Comparison of ENCODE assay signal across 8 cellular contexts in genomic region chr12:132955933-132956725, GRCh38. TPM values are rescaled to one million over a fixed set of nuclear protein-coding genes. Genes with fewer than 3 reads are reported as not detected.
A peak's percentile ranks its signal among the peaks of the same experiment; 100 is the strongest.
DNase-seq lines count a peak whose midpoint lies in the region; ATAC-seq and TF ChIP-seq lines count a peak whose summit lies in the region.

ZNF605 (minus strand) TSS chr12:132956306; CDS start chr12:132945635, 10,671 bp downstream.

- H3K36me3 ChIP-seq in GM23248 (ENCODE audit: low read depth), result 0 out of 2 replicates have a peak, but pooled peaks cover 3% of the 10 kb centered on the region

- peak within 1 kb of the TSS; percentile 98 for H3K4me2 ChIP-seq in GM23248 (ENCODE audit: unreplicated experiment)

- H3K4me1 Mint-ChIP-seq in glutamatergic neuron (ENCODE audit: low read depth, unreplicated experiment), result peaks cover 8% of the 10 kb centered on the region

- peaks cover 11 to 51% of the 10 kb centered on the region in 2 donors for H3K36me3 Mint-ChIP-seq in activated naive CD4-positive, alpha-beta T cell treated with anti-CD3 and anti-CD28 coated beads, Interleukin-2, amount 50 U/mL, for 72 hours
- H3K36me3 Mint-ChIP-seq in glutamatergic neuron (ENCODE audit: unreplicated experiment), result peaks cover 32% of the 10 kb centered on the region

- no peaks in the 10 kb centered on the region for H4K20me1 ChIP-seq in GM23248 (ENCODE audit: insufficient read depth)

- H3K9me3 ChIP-seq in GM23248 (ENCODE audit: low read depth), result no peaks in the 10 kb centered on the region

- DNase-seq in ELF-1 (ENCODE audit: low read depth, low spot score) (peak; percentile 93), GM23248 (peak; percentile 95), Kasumi-1 (lab: John Stamatoyannopoulos, UW) (peak; percentile 84 to 86), SK-MEL-5 (ENCODE audit: low read depth, low spot score) (peak; percentile 90), glutamatergic neuron (peak; percentile 93), omental fat pad (ENCODE audit: low spot score) (peak; percentile 53)
- peak; percentile 82 to 84 for DNase-seq in activated naive CD4-positive, alpha-beta T cell treated with anti-CD3 and anti-CD28 coated beads, Interleukin-2, amount 50 U/mL, for 72 hours (ENCODE audit: low spot score in 2 of 2)

- H3K4me3 ChIP-seq in GM23248, result peak within 1 kb of the TSS; percentile 89

- WGBS in GM23248 (ENCODE audit: low coverage in 1 of 2, low lambda C conversion rate in 2 of 2, missing lambda C conversion rate in 2 of 2), 2 experiments, result 1% methylated on average over 35 to 55 of the region's 69 CpGs

- peaks cover 13% of the 10 kb centered on the region for H3F3A ChIP-seq in GM23248 (ENCODE audit: insufficient read depth)

- ATAC-seq in activated naive CD4-positive, alpha-beta T cell treated with anti-CD3 and anti-CD28 coated beads, Interleukin-2, amount 50 U/mL, for 72 hours, result peak; percentile 88 to 95
- ATAC-seq in omental fat pad (ENCODE audit: low FRiP score), result peak; percentile 90

- H3K9me2 ChIP-seq in GM23248 (ENCODE audit: insufficient read depth), result no peaks in the 10 kb centered on the region

- in situ Hi-C loops in GM23248 (cut with MboI), result no loop called here
- in situ Hi-C loops in SK-MEL-5 (cut with HindIII; ENCODE audit: low pct_unique_long_range_greater_than_20kb, low sequenced_read_pairs), result no loop called here

- peaks cover 0 to 20% of the 10 kb centered on the region in 2 donors for H3K9me3 Mint-ChIP-seq in activated naive CD4-positive, alpha-beta T cell treated with anti-CD3 and anti-CD28 coated beads, Interleukin-2, amount 50 U/mL, for 72 hours
- peaks cover 41% of the 10 kb centered on the region for H3K9me3 Mint-ChIP-seq in glutamatergic neuron (ENCODE audit: unreplicated experiment)

- H3K4me3 Mint-ChIP-seq in glutamatergic neuron (ENCODE audit: unreplicated experiment), result peak within 1 kb of the TSS; percentile 90

- H3K27me3 Mint-ChIP-seq in glutamatergic neuron (ENCODE audit: unreplicated experiment), result peaks cover 29% of the 10 kb centered on the region

- H2AFZ ChIP-seq in GM23248, result peak within 1 kb of the TSS; percentile 99

- peaks cover 71% of the 10 kb centered on the region for H3K79me2 ChIP-seq in GM23248 (ENCODE audit: insufficient read depth)

- H3K9ac ChIP-seq in GM23248, result peak within 1 kb of the TSS; percentile 96

- H3K27me3 ChIP-seq in GM23248 (replicated peaks; ENCODE audit: insufficient read depth), result no peaks in the 10 kb centered on the region

- H3K27ac ChIP-seq in GM23248 (peak within 1 kb of the TSS; percentile 91), temporal lobe (ENCODE audit: low read depth, low read length) (peak within 1 kb of the TSS; percentile 42)

- 0 out of 2 replicates have a peak, but pooled peaks cover 5% of the 10 kb centered on the region for H3K4me1 ChIP-seq in GM23248 (ENCODE audit: insufficient read depth)

- peak within 1 kb of the TSS; percentile 81 to 91 for H3K27ac Mint-ChIP-seq in activated naive CD4-positive, alpha-beta T cell treated with anti-CD3 and anti-CD28 coated beads, Interleukin-2, amount 50 U/mL, for 72 hours
- H3K27ac Mint-ChIP-seq in glutamatergic neuron (ENCODE audit: unreplicated experiment), result peak within 1 kb of the TSS; percentile 90

- TF ChIP-seq CTCF in glutamatergic neuron (IDR thresholded peaks at IDR 0.05; ENCODE audit: partially characterized antibody, unreplicated experiment) (no peak), omental fat pad (IDR thresholded peaks at IDR 0.05) (no peak)

RNA-seq across cellular contexts. Expression of gene ZNF605, which starts in this region (rescaled TPM):
- total RNA-seq in GM23248 (2014; rRNA removed; shearing (Covaris generic)), result 9.2 and 15.6 TPM in 2 replicates
- polyA plus RNA-seq in GM23248 (2016; fragmentation: Nextera tagmentation; extraction: Ambion mirVana), result 5.7 and 7.5 TPM in 2 replicates
- total RNA-seq in SK-MEL-5 (2014; rRNA removed; shearing (Covaris generic)), result 9.9 and 10.1 TPM in 2 replicates
- 2.5 and 3.3 TPM in 2 replicates for polyA plus RNA-seq in SK-MEL-5 (2015; cell fraction: cytosol; rRNA removed)
- 27.6 and 27.9 TPM in 2 replicates for polyA plus RNA-seq in SK-MEL-5 (2015; cell fraction: nucleus; rRNA removed)
- total RNA-seq in activated naive CD4-positive, alpha-beta T cell treated with anti-CD3 and anti-CD28 coated beads, Interleukin-2, amount 50 U/mL, for 72 hours, result 1 to 10 TPM; 4.5 to 9.9 TPM
- total RNA-seq in glutamatergic neuron (ENCODE audit: unreplicated experiment) (21.7 TPM), omental fat pad (10 to 100 TPM in 1 of 4 donors, 1 to 10 TPM in 3; 4.7 to 17.0 (median 7.3) TPM), temporal lobe (22.1 TPM)

Comparison
In these comparisons a context has a peak if more than half of its experiments do, and no peak if none do; other contexts are left out.
1. Peak in every context shown above with its lines: DNase-seq, ATAC-seq, H3K4me3 ChIP-seq and H3K27ac ChIP-seq.